Comparison of ENCODE assay signal across 12 cellular contexts in genomic region chr1:182699673-182700350, GRCh38.
A peak's percentile ranks its signal among the peaks of the same experiment; 100 is the strongest.
DNase-seq lines count a peak whose midpoint lies in the region; ATAC-seq and TF ChIP-seq lines count a peak whose summit lies in the region.
"Had no signal": no experiment of that assay in that cellular context is flagged by ENCODE, and none has a peak within 500 bp of the region (broad histone marks: within the 10 kb centered on the region; RNA-seq: fewer than 3 reads in every experiment).

No MANE protein-coding gene starts in this region.

- no peak for ATAC-seq in activated CD4-positive, CD25-positive, alpha-beta regulatory T cell treated with anti-CD3 and anti-CD28 coated beads, Interleukin-2, amount 50 U/mL, for 24 hours
- ATAC-seq in HG03354 (IDR thresholded peaks at IDR 0.05; ENCODE audit: poor library complexity, severe bottlenecking, unreplicated experiment), result no peak
- ATAC-seq in activated naive CD8-positive, alpha-beta T cell treated with anti-CD3 and anti-CD28 coated beads, Interleukin-2, amount 50 U/mL, for 24 hours, result no peak
- ATAC-seq: activated naive CD4-positive, alpha-beta T cell treated with anti-CD3 and anti-CD28 coated beads, Interleukin-2, amount 50 U/mL, for 72 hours had no signal

- POLR2A ChIA-PET in HEK293T (lab: Yijun Ruan, JAX), result no interaction called here

- H3K27ac Mint-ChIP-seq in T-helper 2 cell treated with Interferon-gamma antibody and Interleukin-4, amounts not matched to agents 5 μg/mL and 100 μg/mL, for 36 hours, result no peak overlapping the region
- H3K27ac Mint-ChIP-seq in activated naive CD8-positive, alpha-beta T cell treated with anti-CD3 and anti-CD28 coated beads, Interleukin-2, amount 50 U/mL, for 24 hours, result no peak overlapping the region
- H3K27ac Mint-ChIP-seq: activated B cell treated with CpG ODN at 0.5 μM for 24 hours; activated naive CD4-positive, alpha-beta T cell treated with anti-CD3 and anti-CD28 coated beads, Interleukin-2, amount 50 U/mL, for 72 hours had no signal

- no peaks in the 10 kb centered on the region for H3K36me3 Mint-ChIP-seq in T-helper 2 cell treated with Interferon-gamma antibody and Interleukin-4, amounts not matched to agents 5 μg/mL and 100 μg/mL, for 36 hours (ENCODE audit: low read depth)
- H3K36me3 Mint-ChIP-seq in activated naive CD8-positive, alpha-beta T cell treated with anti-CD3 and anti-CD28 coated beads, Interleukin-2, amount 50 U/mL, for 24 hours (ENCODE audit: low read depth), result no peaks in the 10 kb centered on the region
- H3K36me3 Mint-ChIP-seq: activated naive CD4-positive, alpha-beta T cell treated with anti-CD3 and anti-CD28 coated beads, Interleukin-2, amount 50 U/mL, for 72 hours; naive B cell had no signal

- CTCF ChIA-PET in HEK293T (lab: Yijun Ruan, JAX), result interaction anchor here (0.7 to 1.2 kb wide), 2 partner anchors 23 to 83 kb away, joined by 3 to 7 read pairs; no protein-coding TSS in a partner anchor

- no peaks in the 10 kb centered on the region for H3K4me1 Mint-ChIP-seq in T-helper 2 cell treated with Interferon-gamma antibody and Interleukin-4, amounts not matched to agents 5 μg/mL and 100 μg/mL, for 36 hours (ENCODE audit: low read depth)
- H3K4me1 Mint-ChIP-seq in activated naive CD8-positive, alpha-beta T cell treated with anti-CD3 and anti-CD28 coated beads, Interleukin-2, amount 50 U/mL, for 24 hours, result no peaks in the 10 kb centered on the region
- H3K4me1 Mint-ChIP-seq: activated B cell treated with CpG ODN at 0.5 μM for 24 hours, naive B cell had no signal

- no peak overlapping the region for H3K4me3 Mint-ChIP-seq in T-helper 2 cell treated with Interferon-gamma antibody and Interleukin-4, amounts not matched to agents 5 μg/mL and 100 μg/mL, for 36 hours
- no peak overlapping the region for H3K4me3 Mint-ChIP-seq in activated naive CD8-positive, alpha-beta T cell treated with anti-CD3 and anti-CD28 coated beads, Interleukin-2, amount 50 U/mL, for 24 hours
- H3K4me3 Mint-ChIP-seq: activated B cell treated with CpG ODN at 0.5 μM for 24 hours, naive B cell had no signal

- intact Hi-C loops in head of caudate nucleus (cut with DNase I), result no loop called here

- no peaks in the 10 kb centered on the region for H3K9me3 Mint-ChIP-seq in T-helper 2 cell treated with Interferon-gamma antibody and Interleukin-4, amounts not matched to agents 5 μg/mL and 100 μg/mL, for 36 hours
- no peaks in the 10 kb centered on the region for H3K9me3 Mint-ChIP-seq in activated naive CD8-positive, alpha-beta T cell treated with anti-CD3 and anti-CD28 coated beads, Interleukin-2, amount 50 U/mL, for 24 hours
- H3K9me3 Mint-ChIP-seq: activated B cell treated with CpG ODN at 0.5 μM for 24 hours; activated naive CD4-positive, alpha-beta T cell treated with anti-CD3 and anti-CD28 coated beads, Interleukin-2, amount 50 U/mL, for 72 hours; naive B cell had no signal

- peaks cover 23% of the 10 kb centered on the region for H3K27me3 Mint-ChIP-seq in T-helper 2 cell treated with Interferon-gamma antibody and Interleukin-4, amounts not matched to agents 5 μg/mL and 100 μg/mL, for 36 hours (ENCODE audit: low read depth)
- peaks cover 37% of the 10 kb centered on the region for H3K27me3 Mint-ChIP-seq in activated naive CD8-positive, alpha-beta T cell treated with anti-CD3 and anti-CD28 coated beads, Interleukin-2, amount 50 U/mL, for 24 hours

- DNase-seq in HEK293T (ENCODE audit: extremely low spot score), result peak; percentile 32
- peak; percentile 97 for DNase-seq in NCI-H82 (lab: John Stamatoyannopoulos, UW)
- peak in 34 of 42 donors; percentile 20 to 66 (median 38) for DNase-seq in head of caudate nucleus
- peak; percentile 94 for DNase-seq in retina
- no peak for DNase-seq in T-helper 2 cell treated with Interferon-gamma antibody and Interleukin-4, amounts not matched to agents 5 μg/mL and 100 μg/mL, for 36 hours (ENCODE audit: low spot score)
- no peak for DNase-seq in activated naive CD8-positive, alpha-beta T cell treated with anti-CD3 and anti-CD28 coated beads, Interleukin-2, amount 50 U/mL, for 24 hours
- DNase-seq: activated B cell treated with CpG ODN at 0.5 μM for 24 hours, Calu3, naive B cell had no signal

TF ChIP-seq in HEK293T, 16 proteins besides CTCF, POLR2A, EP300 and RAD21:
- TF ChIP-seq SP1 (IDR thresholded peaks at IDR 0.05) (no peak), ELF4 (IDR thresholded peaks at IDR 0.05) (no peak), L3MBTL2 (conservative IDR thresholded peaks at IDR 0.05) (no peak), ZNF384 (IDR thresholded peaks at IDR 0.05) (no peak), SUZ12 (IDR thresholded peaks at IDR 0.05) (no peak), FOXK2 (IDR thresholded peaks at IDR 0.05) (no peak)

Comparison
In these comparisons a context has a peak if more than half of its experiments do, and no peak if none do; other contexts are left out.
1. DNase-seq: peak in HEK293T (single experiment), NCI-H82 (single experiment), head of caudate nucleus (34 of 42) and retina (single experiment); none in T-helper 2 cell treated with Interferon-gamma antibody and Interleukin-4, amounts not matched to agents 5 μg/mL and 100 μg/mL, for 36 hours (single experiment) and activated naive CD8-positive, alpha-beta T cell treated with anti-CD3 and anti-CD28 coated beads, Interleukin-2, amount 50 U/mL, for 24 hours (single experiment).